8 cellular contexts compared by ENCODE assay signal in genomic region chr19:8194528-8195275, GRCh38.
DNase-seq lines count a peak whose midpoint lies in the region; TF ChIP-seq lines count a peak whose summit lies in the region.

No MANE protein-coding gene starts in this region.

- H3K27ac Mint-ChIP-seq in activated naive CD4-positive, alpha-beta T cell treated with anti-CD3 and anti-CD28 coated beads, Interleukin-2, amount 50 U/mL, for 24 hours = peak overlapping the region; percentile 84

- CTCF ChIA-PET in RWPE1 (lab: Yijun Ruan, JAX) = no interaction called here

- no peaks in the 10 kb centered on the region for H3K36me3 ChIP-seq in mucosa of rectum (ENCODE audit: control insufficient read depth in 2 of 2, insufficient read depth in 2 of 2, low read length in 2 of 2)

- no peak for TF ChIP-seq CTCF in RWPE1 (conservative IDR thresholded peaks at IDR 0.05; ENCODE audit: low read depth)

- no peak overlapping the region for H3K9ac ChIP-seq in mucosa of rectum (ENCODE audit: low read depth in 1 of 2, low read length in 2 of 2)

- no peaks in the 10 kb centered on the region for H3K36me3 Mint-ChIP-seq in activated naive CD4-positive, alpha-beta T cell treated with anti-CD3 and anti-CD28 coated beads, Interleukin-2, amount 50 U/mL, for 24 hours

- H3K27ac ChIP-seq in mucosa of rectum (ENCODE audit: low read depth in 2 of 2, low read length in 2 of 2) (peak overlapping the region; percentile 3 to 70), RWPE1 (no peak overlapping the region; the same call in 1 of the 2 replicates)

- H3K9me3 Mint-ChIP-seq in activated naive CD4-positive, alpha-beta T cell treated with anti-CD3 and anti-CD28 coated beads, Interleukin-2, amount 50 U/mL, for 24 hours = no peaks in the 10 kb centered on the region

- no peaks in the 10 kb centered on the region for H3K27me3 Mint-ChIP-seq in activated naive CD4-positive, alpha-beta T cell treated with anti-CD3 and anti-CD28 coated beads, Interleukin-2, amount 50 U/mL, for 24 hours

- peak; percentile 84 for DNase-seq in GDM1 (lab: John Stamatoyannopoulos, UW)
- peak; percentile 47 for DNase-seq in SKM-1 (lab: John Stamatoyannopoulos, UW; ENCODE audit: unreplicated experiment)
- DNase-seq in RWPE1 (ENCODE audit: low spot score) = no peak
- DNase-seq in HK-2 (ENCODE audit: unreplicated experiment) = no peak
- no peak for DNase-seq in SW480 (ENCODE audit: low spot score)
- DNase-seq in NCI-H1694 (lab: John Stamatoyannopoulos, UW) = no peak

- peak overlapping the region in 1 of 2 donors; percentile 4 for H3K4me3 ChIP-seq in mucosa of rectum (ENCODE audit: low read length in 2 of 2)

- H3K4me3 Mint-ChIP-seq in activated naive CD4-positive, alpha-beta T cell treated with anti-CD3 and anti-CD28 coated beads, Interleukin-2, amount 50 U/mL, for 24 hours = peak overlapping the region; percentile 68

- H3K27me3 ChIP-seq in mucosa of rectum (ENCODE audit: control insufficient read depth in 2 of 2, insufficient read depth in 2 of 2, low read length in 2 of 2) = no peaks in the 10 kb centered on the region

- POLR2A ChIA-PET in RWPE1 (lab: Yijun Ruan, JAX; ENCODE audit: low non-redundant PET) = no interaction called here

- peaks cover 2 to 4% of the 10 kb centered on the region in 2 donors for H3K4me1 ChIP-seq in mucosa of rectum (ENCODE audit: control insufficient read depth in 2 of 2, insufficient read depth in 2 of 2, low read length in 2 of 2)

- H3K4me1 Mint-ChIP-seq in activated naive CD4-positive, alpha-beta T cell treated with anti-CD3 and anti-CD28 coated beads, Interleukin-2, amount 50 U/mL, for 24 hours = peaks cover 51% of the 10 kb centered on the region

- H3K9me3 ChIP-seq in mucosa of rectum (ENCODE audit: control insufficient read depth in 2 of 2, low read length in 2 of 2) = no peaks in the 10 kb centered on the region

Comparison
In these comparisons a context has a peak if more than half of its experiments do, and no peak if none do; other contexts are left out.
1. DNase-seq: peak in GDM1 (single experiment) and SKM-1 (single experiment); none in RWPE1 (single experiment), HK-2 (single experiment), SW480 (single experiment) and NCI-H1694 (single experiment).